In genomic region chr20:31816221-31816620, GRCh38 we compare ENCODE assay signal across 17 cellular contexts. TPM values are rescaled to one million over a fixed set of nuclear protein-coding genes. Genes with fewer than 3 reads are reported as not detected.
A peak's percentile ranks its signal among the peaks of the same experiment; 100 is the strongest.
DNase-seq lines count a peak whose midpoint lies in the region; ATAC-seq and TF ChIP-seq lines count a peak whose summit lies in the region.
"Had no signal": no experiment of that assay in that cellular context is flagged by ENCODE, and none has a peak within 500 bp of the region (broad histone marks: within the 10 kb centered on the region; RNA-seq: fewer than 3 reads in every experiment).

No MANE protein-coding gene starts in this region.

- H3K4me3 ChIP-seq in left ventricle myocardium inferior (no peak overlapping the region), ascending aorta (no peak overlapping the region)
- H3K4me3 ChIP-seq: A549, Peyer's patch, SK-N-MC had no signal

- H3K36me3 ChIP-seq in left ventricle myocardium inferior (no peaks in the 10 kb centered on the region), ascending aorta (no peaks in the 10 kb centered on the region)
- H3K36me3 ChIP-seq: Peyer's patch had no signal

- peaks cover 4% of the 10 kb centered on the region for H3K9me3 Mint-ChIP-seq in glutamatergic neuron (ENCODE audit: unreplicated experiment)
- H3K9me3 Mint-ChIP-seq: CD14-positive monocyte had no signal

- no peaks in the 10 kb centered on the region for H3K27me3 ChIP-seq in left ventricle myocardium inferior (ENCODE audit: low read depth)
- H3K27me3 ChIP-seq in ascending aorta, result no peaks in the 10 kb centered on the region
- H3K27me3 ChIP-seq: Peyer's patch had no signal

- H3K9me3 ChIP-seq in left ventricle myocardium inferior (replicated peaks), result no peaks in the 10 kb centered on the region
- H3K9me3 ChIP-seq in ascending aorta, result no peaks in the 10 kb centered on the region
- H3K9me3 ChIP-seq: A549, Peyer's patch had no signal

- peaks cover 2% of the 10 kb centered on the region for H3K27me3 Mint-ChIP-seq in glutamatergic neuron (ENCODE audit: unreplicated experiment)

- DNase-seq in left ventricle myocardium inferior (no peak), left cardiac atrium (no peak), ascending aorta (ENCODE audit: low spot score in 2 of 2) (no peak), glutamatergic neuron (no peak), NCI-H1105 (lab: John Stamatoyannopoulos, UW) (no peak), hypothalamus (lab: John Stamatoyannopoulos, UW) (no peak), NCI-H82 (lab: John Stamatoyannopoulos, UW) (no peak)
- DNase-seq: Karpas-422, MM.1S, NCI-H1930, NCI-H748 treated with DMSO at 0.1 percent for 48 hours, Peyer's patch, Right ventricle myocardium superior had no signal

- H3K36me3 Mint-ChIP-seq in glutamatergic neuron (ENCODE audit: unreplicated experiment), result no peaks in the 10 kb centered on the region

- TF ChIP-seq CTCF in left ventricle myocardium inferior (IDR thresholded peaks at IDR 0.05; ENCODE audit: borderline replicate concordance), result no peak
- TF ChIP-seq CTCF in ascending aorta (IDR thresholded peaks at IDR 0.05), result no peak
- peak; percentile 10 for TF ChIP-seq CTCF in glutamatergic neuron (IDR thresholded peaks at IDR 0.05; ENCODE audit: partially characterized antibody, unreplicated experiment)

- no peak overlapping the region for H3K27ac Mint-ChIP-seq in glutamatergic neuron (ENCODE audit: unreplicated experiment)

- H3K4me1 ChIP-seq in left ventricle myocardium inferior (peaks cover 57% of the 10 kb centered on the region), ascending aorta (peaks cover 33 to 54% of the 10 kb centered on the region in 2 donors)
- H3K4me1 ChIP-seq: A549, Peyer's patch had no signal

- H3K4me3 Mint-ChIP-seq in glutamatergic neuron (ENCODE audit: unreplicated experiment), result no peak overlapping the region
- H3K4me3 Mint-ChIP-seq: CD14-positive monocyte had no signal

- ATAC-seq in left cardiac atrium (no peak), GM18907 (IDR thresholded peaks at IDR 0.05; ENCODE audit: unreplicated experiment) (no peak)

- intact Hi-C loops in left ventricle myocardium inferior (cut with micrococcal nuclease), result no loop called here
- intact Hi-C loops in left cardiac atrium (cut with DNase I), result loop anchor here in 1 of 2 donors (10.0 kb wide), 1 partner anchor 91 kb away; the partner anchor contains the start of gene BCL2L1
- intact Hi-C loops in ascending aorta (cut with DNase I), result loop anchor here (5.0 kb wide), 1 partner anchor 154 kb away; no protein-coding TSS in a partner anchor

- peaks cover 26% of the 10 kb centered on the region for H3K4me1 Mint-ChIP-seq in glutamatergic neuron (ENCODE audit: low read depth, unreplicated experiment)
- H3K4me1 Mint-ChIP-seq: CD14-positive monocyte had no signal

- H3K27ac ChIP-seq in left ventricle myocardium inferior (replicated peaks), result peak overlapping the region; percentile 43
- peak overlapping the region; percentile 88 to 91 for H3K27ac ChIP-seq in ascending aorta
- H3K27ac ChIP-seq: A549, Peyer's patch, SK-N-MC had no signal

RNA-seq across cellular contexts. Expression of gene MYLK2, which starts 2.9 kb away (rescaled TPM):
- total RNA-seq in left ventricle myocardium inferior (0.25 TPM), left cardiac atrium (under 1 TPM in 1 of 2 donors, not detected in 1; 0.55 TPM), ascending aorta (not detected), glutamatergic neuron (ENCODE audit: unreplicated experiment) (0.69 TPM)

RNA-seq across cellular contexts. Expression of gene FOXS1, which starts 29.2 kb away (rescaled TPM):
- total RNA-seq in left ventricle myocardium inferior, result 1.6 TPM
- total RNA-seq in left cardiac atrium, result 1 to 10 TPM; 1.6 to 3.1 TPM
- 21.8 TPM for total RNA-seq in ascending aorta
- total RNA-seq in glutamatergic neuron (ENCODE audit: unreplicated experiment), result not detected
- total RNA-seq: Peyer's patch had no signal

RNA-seq across cellular contexts. Expression of gene DUSP15, which starts 54.1 kb away (rescaled TPM):
- total RNA-seq in left ventricle myocardium inferior, result 5.1 TPM
- 1 to 10 TPM; 4.2 to 5.7 TPM for total RNA-seq in left cardiac atrium
- total RNA-seq in ascending aorta, result 13.0 TPM
- 19.3 TPM for total RNA-seq in glutamatergic neuron (ENCODE audit: unreplicated experiment)

RNA-seq across cellular contexts. Expression of gene TTLL9, which starts 54.2 kb away (rescaled TPM):
- total RNA-seq in left ventricle myocardium inferior (0.05 TPM), left cardiac atrium (under 1 TPM in 1 of 2 donors, not detected in 1; 0.13 TPM), ascending aorta (not detected), glutamatergic neuron (ENCODE audit: unreplicated experiment) (1.5 TPM)
- total RNA-seq: Right ventricle myocardium superior had no signal
